ENCODE assay signal across 17 cellular contexts in the genomic region with DNA sequence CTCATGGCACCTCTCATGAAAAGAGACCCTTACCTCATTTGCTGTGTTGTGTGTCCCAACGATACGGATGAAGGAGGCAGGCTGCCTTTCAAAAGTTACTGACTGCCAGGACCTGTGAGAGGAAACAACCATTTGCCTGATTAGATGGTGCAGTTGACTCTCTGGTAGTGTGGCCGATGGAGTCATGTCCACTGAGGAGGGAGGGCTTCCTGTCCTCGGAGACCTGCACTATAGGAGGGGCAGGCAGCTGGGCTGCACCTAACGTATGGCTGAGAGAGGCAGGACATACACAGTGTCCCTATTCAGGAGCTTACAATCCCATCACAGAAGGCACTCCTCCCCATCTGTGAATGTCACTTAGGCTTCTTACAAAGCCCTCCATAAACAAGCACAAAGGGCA.
DNase-seq lines count a peak whose midpoint lies in the region; ATAC-seq and TF ChIP-seq lines count a peak whose summit lies in the region.
"Had no signal": no experiment of that assay in that cellular context is flagged by ENCODE, and none has a peak within 500 bp of the region (broad histone marks: within the 10 kb centered on the region; RNA-seq: fewer than 3 reads in every experiment).

No MANE protein-coding gene starts in this region.

- H3K4me3 ChIP-seq in ectodermal cell (ENCODE audit: insufficient read depth, low read depth, low read length) (no peak overlapping the region), left lung (no peak overlapping the region)

- no peak overlapping the region for H3K27ac Mint-ChIP-seq in activated CD8-positive, alpha-beta memory T cell treated with anti-CD3 and anti-CD28 coated beads, Interleukin-2, amount 10 ng/mL, durations not matched to agents 7 days and 5 days
- H3K27ac Mint-ChIP-seq in endothelial cell (ENCODE audit: unreplicated experiment): no peak overlapping the region

- no peaks in the 10 kb centered on the region for H3K4me1 Mint-ChIP-seq in activated CD8-positive, alpha-beta memory T cell treated with anti-CD3 and anti-CD28 coated beads, Interleukin-2, amount 10 ng/mL, durations not matched to agents 7 days and 5 days
- H3K4me1 Mint-ChIP-seq in endothelial cell (ENCODE audit: unreplicated experiment): peaks cover 27% of the 10 kb centered on the region

- intact Hi-C loops in posterior vena cava (cut with DNase I): no loop called here
- intact Hi-C loops in left lung (cut with DNase I): no loop called here

- no peaks in the 10 kb centered on the region for H3K27me3 Mint-ChIP-seq in activated CD8-positive, alpha-beta memory T cell treated with anti-CD3 and anti-CD28 coated beads, Interleukin-2, amount 10 ng/mL, durations not matched to agents 7 days and 5 days
- peaks cover 4% of the 10 kb centered on the region for H3K27me3 Mint-ChIP-seq in endothelial cell (ENCODE audit: unreplicated experiment)
- H3K27me3 Mint-ChIP-seq: CD4-positive, CD25-positive, alpha-beta regulatory T cell had no signal

- no peak for ATAC-seq in activated CD8-positive, alpha-beta memory T cell treated with anti-CD3 and anti-CD28 coated beads, Interleukin-2, amount 10 ng/mL, durations not matched to agents 7 days and 5 days
- ATAC-seq in left lung: no peak
- ATAC-seq: Right ventricle myocardium inferior had no signal

- no peaks in the 10 kb centered on the region for H3K36me3 Mint-ChIP-seq in activated CD8-positive, alpha-beta memory T cell treated with anti-CD3 and anti-CD28 coated beads, Interleukin-2, amount 10 ng/mL, durations not matched to agents 7 days and 5 days
- H3K36me3 Mint-ChIP-seq in endothelial cell (ENCODE audit: low read depth, unreplicated experiment): peaks cover 3% of the 10 kb centered on the region

- no peak overlapping the region for H3K4me3 Mint-ChIP-seq in activated CD8-positive, alpha-beta memory T cell treated with anti-CD3 and anti-CD28 coated beads, Interleukin-2, amount 10 ng/mL, durations not matched to agents 7 days and 5 days
- no peak overlapping the region for H3K4me3 Mint-ChIP-seq in endothelial cell (ENCODE audit: unreplicated experiment)
- H3K4me3 Mint-ChIP-seq: CD4-positive, CD25-positive, alpha-beta regulatory T cell had no signal

- CTCF ChIA-PET in activated CD8-positive, alpha-beta memory T cell treated with anti-CD3 and anti-CD28 coated beads, Interleukin-2, amount 10 ng/mL, durations not matched to agents 7 days and 5 days (lab: Charles Lee): no interaction called here

- TF ChIP-seq CTCF in left lung (IDR thresholded peaks at IDR 0.05) (no peak), endothelial cell (IDR thresholded peaks at IDR 0.05; ENCODE audit: unreplicated experiment) (no peak)

- DNase-seq in activated CD8-positive, alpha-beta memory T cell treated with anti-CD3 and anti-CD28 coated beads, Interleukin-2, amount 10 ng/mL, durations not matched to agents 7 days and 5 days: peak; percentile 31
- no peak for DNase-seq in activated CD8-positive, alpha-beta memory T cell treated with anti-CD3 and anti-CD28 coated beads, Interleukin-2, amount 50 U/mL, for 4 hours
- DNase-seq in NCI-H69 (lab: John Stamatoyannopoulos, UW): peak; percentile 92
- peak; percentile 18 for DNase-seq in posterior vena cava (ENCODE audit: low spot score)
- no peak for DNase-seq in NOMO-1 treated with dmso at 0.1 percent for 144 hours (lab: John Stamatoyannopoulos, UW; ENCODE audit: unreplicated experiment)
- DNase-seq in left lung: no peak
- DNase-seq in endothelial cell (ENCODE audit: low spot score): no peak
- DNase-seq: BE2C; CD4-positive, CD25-positive, alpha-beta regulatory T cell; COR-L47; GDM1; MV-4-11; NCI-H1930; NCI-H2171 treated with DMSO at 0.1 percent for 48 hours had no signal

- WGBS in ectodermal cell, 2 experiments: 38 to 42% methylated on average over 5 of the region's 5 CpGs

- H3K9me3 ChIP-seq in ectodermal cell (ENCODE audit: control insufficient read depth, low read length): no peaks in the 10 kb centered on the region
- no peaks in the 10 kb centered on the region for H3K9me3 ChIP-seq in left lung
- H3K9me3 ChIP-seq: BE2C had no signal

- H3K4me1 ChIP-seq in ectodermal cell (ENCODE audit: control insufficient read depth, insufficient read depth, low read length) (peaks cover 48% of the 10 kb centered on the region), left lung (no peaks in the 10 kb centered on the region)

- H3K27ac ChIP-seq in ectodermal cell (ENCODE audit: insufficient read depth, low read depth, low read length, poor library complexity, severe bottlenecking): peak overlapping the region; percentile 1
- H3K27ac ChIP-seq in left lung: no peak overlapping the region
- H3K27ac ChIP-seq: KMS-11 had no signal

- H3K27me3 ChIP-seq in ectodermal cell (ENCODE audit: control insufficient read depth, insufficient read depth, low read length, poor library complexity, severe bottlenecking) (no peaks in the 10 kb centered on the region), left lung (no peaks in the 10 kb centered on the region)
- H3K27me3 ChIP-seq: BE2C had no signal

- H3K36me3 ChIP-seq in ectodermal cell (ENCODE audit: control insufficient read depth, insufficient read depth, low read length) (no peaks in the 10 kb centered on the region), left lung (peaks cover 0 to 15% of the 10 kb centered on the region in 2 donors)
- H3K36me3 ChIP-seq: BE2C had no signal

- H3K9me3 Mint-ChIP-seq in activated CD8-positive, alpha-beta memory T cell treated with anti-CD3 and anti-CD28 coated beads, Interleukin-2, amount 10 ng/mL, durations not matched to agents 7 days and 5 days (ENCODE audit: low read depth): no peaks in the 10 kb centered on the region
- H3K9me3 Mint-ChIP-seq in endothelial cell (ENCODE audit: unreplicated experiment): no peaks in the 10 kb centered on the region
- H3K9me3 Mint-ChIP-seq: CD4-positive, CD25-positive, alpha-beta regulatory T cell had no signal

Comparison
In these comparisons a context has a peak if more than half of its experiments do, and no peak if none do; other contexts are left out.
1. DNase-seq: peak in activated CD8-positive, alpha-beta memory T cell treated with anti-CD3 and anti-CD28 coated beads, Interleukin-2, amount 10 ng/mL, durations not matched to agents 7 days and 5 days (single experiment), NCI-H69 (single experiment) and posterior vena cava (single experiment); none in activated CD8-positive, alpha-beta memory T cell treated with anti-CD3 and anti-CD28 coated beads, Interleukin-2, amount 50 U/mL, for 4 hours (single experiment), NOMO-1 treated with dmso at 0.1 percent for 144 hours (single experiment), left lung (0 of 2) and endothelial cell (single experiment).